21 cellular contexts compared by ENCODE assay signal in the genomic region with DNA sequence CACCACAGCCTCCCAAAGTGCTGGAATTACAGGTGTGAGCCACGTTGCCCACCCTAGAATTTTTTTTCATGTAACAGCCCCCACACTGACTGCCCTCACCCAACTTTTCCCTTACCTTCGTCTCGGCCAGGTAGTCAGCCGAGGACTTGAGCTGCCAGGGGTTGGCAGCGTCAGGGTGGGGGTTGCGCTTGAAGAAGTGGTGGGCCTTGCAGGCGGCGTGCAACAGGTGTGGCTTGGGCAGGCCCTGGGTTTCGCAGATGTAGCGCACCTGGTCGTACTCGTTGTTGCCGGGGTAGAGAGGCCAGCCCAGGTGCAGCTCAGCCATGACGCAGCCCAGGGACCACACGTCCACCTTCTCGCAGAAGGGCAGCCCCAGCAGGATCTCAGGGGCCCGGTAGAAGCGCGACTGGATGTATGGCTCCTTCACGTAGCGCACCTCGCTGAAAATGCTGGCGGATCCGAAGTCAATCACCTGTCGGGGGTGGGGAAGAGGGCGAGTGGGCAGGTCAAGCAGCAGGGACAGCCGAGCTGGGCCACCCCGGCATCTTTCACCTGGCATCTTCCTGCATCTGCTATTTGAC. TPM values are rescaled to one million over a fixed set of nuclear protein-coding genes. Genes with fewer than 3 reads are reported as not detected.
"Had no signal": no experiment of that assay in that cellular context is flagged by ENCODE, and none has a peak within 500 bp of the region (broad histone marks: within the 10 kb centered on the region; RNA-seq: fewer than 3 reads in every experiment).

No MANE protein-coding gene starts in this region.

- H3K4me1 ChIP-seq: left ventricle myocardium inferior, lower lobe of right lung, psoas muscle, right lobe of liver, tibial artery, upper lobe of right lung, vagina had no signal

- H3K4me3 Mint-ChIP-seq: memory B cell; nephron; stimulated activated effector memory CD8-positive, alpha-beta T cell treated with anti-CD3 and anti-CD28 coated beads, Interleukin-12 subunit alpha, Interleukin-12 subunit beta, amount 100 ng/mL, for 72 hours had no signal

- H3K4me3 ChIP-seq: hepatocyte, left ventricle myocardium inferior, lower lobe of right lung, psoas muscle, right lobe of liver, tibial artery, upper lobe of right lung, vagina had no signal

- H3K27ac ChIP-seq: hepatocyte, left ventricle myocardium inferior, lower lobe of right lung, psoas muscle, right lobe of liver, tibial artery, upper lobe of right lung, vagina had no signal

- H3K27ac Mint-ChIP-seq: memory B cell; nephron; stimulated activated effector memory CD8-positive, alpha-beta T cell treated with anti-CD3 and anti-CD28 coated beads, Interleukin-12 subunit alpha, Interleukin-12 subunit beta, amount 100 ng/mL, for 72 hours had no signal

- H3K36me3 ChIP-seq: right lobe of liver had no signal

- H3K9me3 ChIP-seq: left ventricle myocardium inferior, lower lobe of right lung, psoas muscle, right lobe of liver, tibial artery, upper lobe of right lung, vagina had no signal

- H3K9me3 Mint-ChIP-seq: memory B cell; nephron; stimulated activated effector memory CD8-positive, alpha-beta T cell treated with anti-CD3 and anti-CD28 coated beads, Interleukin-12 subunit alpha, Interleukin-12 subunit beta, amount 100 ng/mL, for 72 hours had no signal

- H3K27me3 ChIP-seq: hepatocyte, right lobe of liver, tibial artery, upper lobe of right lung, vagina had no signal

- DNase-seq: dermis blood vessel endothelial cell; foreskin melanocyte; head of caudate nucleus; kidney; left cardiac atrium; left ventricle myocardium inferior; lower lobe of right lung; midbrain; psoas muscle; retina; right lobe of liver; stimulated activated CD4-positive, alpha-beta T cell treated with anti-CD3 and anti-CD28 coated beads, Interleukin-4, amount 100 ng/mL, for 1 hour; stimulated activated CD8-positive, alpha-beta memory T cell treated with anti-CD3 and anti-CD28 coated beads, Interleukin-4, amount 100 ng/mL, for 48 hours; stimulated activated naive CD8-positive, alpha-beta T cell treated with anti-CD3 and anti-CD28 coated beads, Interleukin-15, Interleukin-2, amounts not matched to agents 100 U/mL and 50 U/mL, for 24 hours; tibial artery; upper lobe of right lung had no signal

- ATAC-seq: left cardiac atrium; lower lobe of right lung; psoas muscle; right lobe of liver; stimulated activated effector memory CD8-positive, alpha-beta T cell treated with anti-CD3 and anti-CD28 coated beads, Interleukin-12 subunit alpha, Interleukin-12 subunit beta, amount 100 ng/mL, for 72 hours; stimulated activated naive CD8-positive, alpha-beta T cell treated with anti-CD3 and anti-CD28 coated beads, Interleukin-15, Interleukin-2, amounts not matched to agents 100 U/mL and 50 U/mL, for 24 hours; upper lobe of right lung had no signal

- H3K36me3 Mint-ChIP-seq: memory B cell; stimulated activated effector memory CD8-positive, alpha-beta T cell treated with anti-CD3 and anti-CD28 coated beads, Interleukin-12 subunit alpha, Interleukin-12 subunit beta, amount 100 ng/mL, for 72 hours had no signal

- H3K4me2 ChIP-seq: hepatocyte had no signal

- H3K4me1 Mint-ChIP-seq: memory B cell; stimulated activated effector memory CD8-positive, alpha-beta T cell treated with anti-CD3 and anti-CD28 coated beads, Interleukin-12 subunit alpha, Interleukin-12 subunit beta, amount 100 ng/mL, for 72 hours had no signal

- H2AFZ ChIP-seq: hepatocyte had no signal

RNA-seq across cellular contexts. Expression of a gene that starts 6.2 kb away (rescaled TPM):
- total RNA-seq: left ventricle myocardium inferior had no signal
